ENCODE assay signal across 9 cellular contexts in genomic region chr3:32399030-32399620, GRCh38. TPM values are rescaled to one million over a fixed set of nuclear protein-coding genes. Genes with fewer than 3 reads are reported as not detected.
DNase-seq lines count a peak whose midpoint lies in the region; ATAC-seq, FAIRE-seq and TF ChIP-seq lines count a peak whose summit lies in the region.
"Had no signal": no experiment of that assay in that cellular context is flagged by ENCODE, and none has a peak within 500 bp of the region (broad histone marks: within the 10 kb centered on the region; RNA-seq: fewer than 3 reads in every experiment).

No MANE protein-coding gene starts in this region.

- DNase-seq in AG04450 (ENCODE audit: low read depth, low spot score) (no peak), NCI-H2029 (lab: John Stamatoyannopoulos, UW) (peak; percentile 60), amniotic epithelial cell (ENCODE audit: low read depth) (peak; percentile 50), tibial nerve (ENCODE audit: low spot score in 2 of 2) (no peak)

- no peak for ATAC-seq in GM18520 (IDR thresholded peaks at IDR 0.05; ENCODE audit: unreplicated experiment)
- no peak for ATAC-seq in HG03045 (IDR thresholded peaks at IDR 0.05; ENCODE audit: unreplicated experiment)

- H3K9me2 ChIP-seq in DOHH2 (replicated peaks; ENCODE audit: control insufficient read depth, low read length), result no peaks in the 10 kb centered on the region

- H3K27me3 ChIP-seq in AG04450 (ENCODE audit: control insufficient read depth, insufficient read depth, low read length) (no peaks in the 10 kb centered on the region), DOHH2 (ENCODE audit: control insufficient read depth, low read length) (no peaks in the 10 kb centered on the region), tibial nerve (no peaks in the 10 kb centered on the region)
- H3K27me3 ChIP-seq: SJSA1 had no signal

- peaks cover 50% of the 10 kb centered on the region for H3K4me1 ChIP-seq in DOHH2 (ENCODE audit: control insufficient read depth, low read length)
- H3K4me1 ChIP-seq in tibial nerve, result peaks cover 0 to 47% (median 19%) of the 10 kb centered on the region in 4 donors

- no peak for TF ChIP-seq EP300 in tibial nerve (IDR thresholded peaks at IDR 0.05)

- TF ChIP-seq CTCF in AG04450 (IDR thresholded peaks at IDR 0.05; ENCODE audit: low read depth, low read length), result peak; percentile 64
- TF ChIP-seq CTCF in DOHH2 (IDR thresholded peaks at IDR 0.05; ENCODE audit: low read depth, low read length, poor library complexity, severe bottlenecking), result peak; percentile 71
- TF ChIP-seq CTCF in tibial nerve (IDR thresholded peaks at IDR 0.05), result peak; percentile 27 to 62 (median 36)

- H3K9me3 ChIP-seq in AG04450 (ENCODE audit: control insufficient read depth, insufficient read depth, low read length) (no peaks in the 10 kb centered on the region), DOHH2 (ENCODE audit: control insufficient read depth, insufficient read depth, low read length) (no peaks in the 10 kb centered on the region), tibial nerve (no peaks in the 10 kb centered on the region)
- H3K9me3 ChIP-seq: SJSA1 had no signal

- H4K20me1 ChIP-seq in DOHH2 (ENCODE audit: control insufficient read depth, insufficient read depth, low read depth, low read length), result no peaks in the 10 kb centered on the region

- H3K79me2 ChIP-seq in DOHH2 (ENCODE audit: control insufficient read depth, low read length), result peaks cover 10% of the 10 kb centered on the region; the same call in 1 of the 2 replicates

- peaks cover 23% of the 10 kb centered on the region for H3F3A ChIP-seq in DOHH2 (ENCODE audit: control insufficient read depth, insufficient read depth)

- POLR2A ChIA-PET in AG04450 (lab: Yijun Ruan, JAX), result no interaction called here

- H3K36me3 ChIP-seq in DOHH2 (ENCODE audit: control insufficient read depth, low read length), result no peaks in the 10 kb centered on the region
- H3K36me3 ChIP-seq in tibial nerve, result no peaks in the 10 kb centered on the region
- H3K36me3 ChIP-seq: SJSA1 had no signal

- 42 to 53% methylated on average over 2 of the region's 2 CpGs for WGBS in tibial nerve, 2 donors

- no peak overlapping the region for H3K4me2 ChIP-seq in DOHH2 (ENCODE audit: low read length)

- H3K27ac ChIP-seq in AG04450 (ENCODE audit: low read depth, low read length) (no peak overlapping the region), DOHH2 (ENCODE audit: low read depth, low read length) (no peak overlapping the region), tibial nerve (peak overlapping the region in 2 of 4 donors; percentile 56 to 62)
- H3K27ac ChIP-seq: SJSA1 had no signal

- TF ChIP-seq POLR2A in tibial nerve (IDR thresholded peaks at IDR 0.05), result no peak

- H3K4me3 ChIP-seq in AG04450 (ENCODE audit: low read depth, low read length) (no peak overlapping the region), DOHH2 (ENCODE audit: low read length) (no peak overlapping the region), tibial nerve (no peak overlapping the region)
- H3K4me3 ChIP-seq: SJSA1 had no signal

- CTCF ChIA-PET in AG04450 (lab: Charles Lee), result interaction anchor here (0.7 to 1.3 kb wide), 4 partner anchors 9 to 14 kb away, joined by 3 to 7 read pairs (median 4); no protein-coding TSS in a partner anchor

- peak; percentile 70 for FAIRE-seq in islet of Langerhans (lab: Jason Lieb, UNC)

RNA-seq across cellular contexts. Expression of gene CMTM7, which starts 7.5 kb away (rescaled TPM):
- polyA plus RNA-seq in AG04450 (2011; rRNA removed), result 17.3 and 17.7 TPM in 2 replicates
- 13.6 and 20.0 TPM in 2 replicates for polyA minus RNA-seq in AG04450 (2011; rRNA and poly(A)+ RNA removed)
- 10 to 100 TPM; 10.4 to 47.4 (median 19.5) TPM for total RNA-seq in tibial nerve

Comparison
In these comparisons a context has a peak if more than half of its experiments do, and no peak if none do; other contexts are left out.
1. DNase-seq: peak in NCI-H2029 (single experiment) and amniotic epithelial cell (single experiment); none in AG04450 (single experiment) and tibial nerve (0 of 2).
2. Peak in every context shown above with its lines, with median percentiles within 50 percentile points of each other: CTCF ChIP-seq.